ENCODE assay signal across 8 cellular contexts in the genomic region with DNA sequence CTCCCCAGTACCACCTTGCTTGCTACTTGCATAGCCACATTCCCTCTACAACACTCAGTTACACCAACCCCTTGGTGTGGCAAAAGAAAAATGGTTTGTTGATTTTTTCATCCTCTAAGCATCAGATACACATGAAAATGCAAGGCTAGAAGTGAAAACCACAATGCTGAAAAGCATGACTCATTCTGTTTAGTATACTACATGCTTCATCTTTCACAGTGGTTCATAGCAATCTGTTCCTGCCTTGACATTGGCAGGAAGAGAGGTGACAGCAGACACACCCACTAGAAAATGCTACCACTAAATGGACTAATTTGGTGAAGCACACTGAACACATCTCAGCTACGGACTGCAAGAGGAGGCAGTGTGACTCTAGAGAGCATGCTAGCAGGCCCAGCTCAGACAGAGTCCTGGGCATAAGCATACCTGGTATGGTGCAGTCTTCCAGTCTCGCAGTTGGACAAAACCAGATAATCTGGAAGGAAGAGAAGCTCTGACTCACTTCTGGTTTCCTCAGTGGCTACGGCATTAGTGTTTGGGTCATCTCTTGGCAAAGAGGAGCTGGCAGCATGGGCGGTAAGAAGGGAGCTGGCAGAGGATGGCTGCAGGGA. TPM values are rescaled to one million over a fixed set of nuclear protein-coding genes. Genes with fewer than 3 reads are reported as not detected.
DNase-seq lines count a peak whose midpoint lies in the region; ATAC-seq and TF ChIP-seq lines count a peak whose summit lies in the region.

No MANE protein-coding gene starts in this region.

- H3K4me3 Mint-ChIP-seq in activated CD4-positive, alpha-beta T cell treated with anti-CD3 and anti-CD28 coated beads for 36 hours, result no peak overlapping the region

- H2AFZ ChIP-seq in fibroblast of lung (ENCODE audit: low read length), result no peak overlapping the region

- H3K36me3 ChIP-seq in fibroblast of lung (ENCODE audit: control insufficient read depth, insufficient read depth, low read length), result no peaks in the 10 kb centered on the region

- intact Hi-C loops in activated CD4-positive, alpha-beta T cell treated with anti-CD3 and anti-CD28 coated beads for 36 hours (cut with DNase I, micrococcal nuclease), result loop anchor here in 1 of 2 experiments (1.0 to 2.0 kb wide), 2 partner anchors 17 to 36 kb away; no protein-coding TSS in a partner anchor

- peak; percentile 34 for DNase-seq in activated CD4-positive, alpha-beta T cell treated with anti-CD3 and anti-CD28 coated beads for 36 hours
- DNase-seq in activated CD4-positive, alpha-beta T cell treated with anti-CD3 and anti-CD28 coated beads, Interleukin-2, amount 50 U/mL, for 48 hours, result no peak
- peak; percentile 55 for DNase-seq in HFF-Myc (ENCODE audit: extremely low read depth, low read depth)
- DNase-seq in NB4 (ENCODE audit: low read depth), result peak; percentile 16
- peak; percentile 75 to 82 for DNase-seq in fibroblast of lung (ENCODE audit: low read depth in 2 of 2)
- DNase-seq in NCI-H1417 treated with DMSO at 0.1 percent for 48 hours (lab: John Stamatoyannopoulos, UW), result no peak
- DNase-seq in retina, result no peak
- no peak for DNase-seq in inferior parietal cortex (ENCODE audit: extremely low spot score)

- H3K27me3 ChIP-seq in fibroblast of lung (ENCODE audit: control insufficient read depth, insufficient read depth, low read length), result no peaks in the 10 kb centered on the region

- H3K4me1 Mint-ChIP-seq in activated CD4-positive, alpha-beta T cell treated with anti-CD3 and anti-CD28 coated beads for 36 hours, result peaks cover 29% of the 10 kb centered on the region

- no peaks in the 10 kb centered on the region for H4K20me1 ChIP-seq in fibroblast of lung (ENCODE audit: control insufficient read depth, extremely low read depth, insufficient read depth, low read length)

- CTCF ChIA-PET in activated CD4-positive, alpha-beta T cell treated with anti-CD3 and anti-CD28 coated beads for 36 hours (lab: Charles Lee), result interaction anchor here (0.7 to 1.9 kb wide), 4 partner anchors 17 to 36 kb away, joined by 3 to 13 read pairs (median 4); no protein-coding TSS in a partner anchor

- H3K27ac ChIP-seq in fibroblast of lung (ENCODE audit: insufficient read depth, low read length), result no peak overlapping the region

- H3K4me3 ChIP-seq in HFF-Myc (replicated peaks; ENCODE audit: low read depth, low read length) (no peak overlapping the region), NB4 (ENCODE audit: low read depth, low read length) (no peak overlapping the region), fibroblast of lung (replicated peaks in 1 of 4; ENCODE audit: control extremely low read depth in 1 of 4, insufficient read depth in 1 of 4, low read depth in 3 of 4, low read length in 4 of 4) (no peak overlapping the region)

- no peaks in the 10 kb centered on the region for H3K9me3 Mint-ChIP-seq in activated CD4-positive, alpha-beta T cell treated with anti-CD3 and anti-CD28 coated beads for 36 hours (ENCODE audit: low read depth)

- H3K27me3 Mint-ChIP-seq in activated CD4-positive, alpha-beta T cell treated with anti-CD3 and anti-CD28 coated beads for 36 hours, result no peaks in the 10 kb centered on the region

- TF ChIP-seq POLR2A in NB4 (IDR thresholded peaks at IDR 0.05; ENCODE audit: extremely low read depth, insufficient read length), result no peak

- peaks cover 5% of the 10 kb centered on the region for H3K36me3 Mint-ChIP-seq in activated CD4-positive, alpha-beta T cell treated with anti-CD3 and anti-CD28 coated beads for 36 hours (ENCODE audit: low read depth)

- TF ChIP-seq CTCF in HFF-Myc (IDR thresholded peaks at IDR 0.05; ENCODE audit: low read depth, low read length, missing control alignments) (no peak), NB4 (IDR thresholded peaks at IDR 0.05; ENCODE audit: low read depth, low read length) (no peak), fibroblast of lung (conservative IDR thresholded peaks at IDR 0.05 in 1 of 2, IDR thresholded peaks at IDR 0.05 in 1 of 2; ENCODE audit: low read depth in 1 of 2, low read length in 2 of 2) (no peak)

- POLR2A ChIA-PET in activated CD4-positive, alpha-beta T cell treated with anti-CD3 and anti-CD28 coated beads for 36 hours (lab: Charles Lee), result interaction anchor here (0.6 kb wide), 1 partner anchor 9 kb away, joined by 3 read pairs; no protein-coding TSS in a partner anchor

- H3K79me2 ChIP-seq in fibroblast of lung (ENCODE audit: control insufficient read depth, insufficient read depth, low read length), result no peaks in the 10 kb centered on the region

- peak overlapping the region; percentile 23 for H3K27ac Mint-ChIP-seq in activated CD4-positive, alpha-beta T cell treated with anti-CD3 and anti-CD28 coated beads for 36 hours

- peak; percentile 93 for ATAC-seq in activated CD4-positive, alpha-beta T cell treated with anti-CD3 and anti-CD28 coated beads for 36 hours

- no peak overlapping the region for H3K9ac ChIP-seq in fibroblast of lung (ENCODE audit: insufficient read depth, low read length)

- H3K4me1 ChIP-seq in fibroblast of lung (ENCODE audit: control insufficient read depth, extremely low read depth, insufficient read depth, low read length), result peaks cover 4% of the 10 kb centered on the region

- no peaks in the 10 kb centered on the region for H3K9me3 ChIP-seq in fibroblast of lung (ENCODE audit: control insufficient read depth, insufficient read depth, low read depth, low read length)

- no peak overlapping the region for H3K4me2 ChIP-seq in fibroblast of lung (ENCODE audit: extremely low read depth, insufficient read depth, low read length)

RNA-seq across cellular contexts. Expression of a gene that starts 38.0 kb away (rescaled TPM):
- 1 to 10 TPM; 2.1 to 2.9 TPM for total RNA-seq in activated CD4-positive, alpha-beta T cell treated with anti-CD3 and anti-CD28 coated beads for 36 hours
- total RNA-seq in fibroblast of lung, result 4.1 and 6.4 TPM in 2 replicates
- polyA plus RNA-seq in fibroblast of lung, result 2.8 and 2.9 TPM in 2 replicates
- 0.83 and 1.4 TPM in 2 replicates for polyA plus RNA-seq in fibroblast of lung (2012)
- 3.0 and 3.2 TPM in 2 replicates for polyA minus RNA-seq in fibroblast of lung (ENCODE audit: low replicate concordance)

RNA-seq across cellular contexts. Expression of a gene that starts 49.8 kb away (rescaled TPM):
- 100 to 1,000 TPM; 126 to 130 TPM for total RNA-seq in activated CD4-positive, alpha-beta T cell treated with anti-CD3 and anti-CD28 coated beads for 36 hours
- 30.2 and 31.1 TPM in 2 replicates for total RNA-seq in fibroblast of lung
- polyA plus RNA-seq in fibroblast of lung, result 42.4 and 66.8 TPM in 2 replicates
- polyA plus RNA-seq in fibroblast of lung (2012), result 33.7 and 55.4 TPM in 2 replicates
- 20.9 and 32.6 TPM in 2 replicates for polyA minus RNA-seq in fibroblast of lung (ENCODE audit: low replicate concordance)

RNA-seq across cellular contexts. Expression of a gene that starts 59.5 kb away (rescaled TPM):
- not detected for total RNA-seq in activated CD4-positive, alpha-beta T cell treated with anti-CD3 and anti-CD28 coated beads for 36 hours
- total RNA-seq in fibroblast of lung, result not detected in 2 replicates
- not detected in 2 replicates for polyA plus RNA-seq in fibroblast of lung
- polyA plus RNA-seq in fibroblast of lung (2012), result not detected in 2 replicates
- not detected in 2 replicates for polyA minus RNA-seq in fibroblast of lung (ENCODE audit: low replicate concordance)

Comparison
In these comparisons a context has a peak if more than half of its experiments do, and no peak if none do; other contexts are left out.
1. DNase-seq: peak in activated CD4-positive, alpha-beta T cell treated with anti-CD3 and anti-CD28 coated beads for 36 hours (single experiment), HFF-Myc (single experiment), NB4 (single experiment) and fibroblast of lung (2 of 2); none in activated CD4-positive, alpha-beta T cell treated with anti-CD3 and anti-CD28 coated beads, Interleukin-2, amount 50 U/mL, for 48 hours (0 of 2), NCI-H1417 treated with DMSO at 0.1 percent for 48 hours (single experiment), retina (single experiment) and inferior parietal cortex (single experiment).